ENCODE assay signal across 1 cellular context in genomic region chr19:48486706-48487105, GRCh38. TPM values are rescaled to one million over a fixed set of nuclear protein-coding genes. Genes with fewer than 3 reads are reported as not detected.
"Had no signal": no experiment of that assay in that cellular context is flagged by ENCODE, and none has a peak within 500 bp of the region (broad histone marks: within the 10 kb centered on the region; RNA-seq: fewer than 3 reads in every experiment).

No MANE protein-coding gene starts in this region.

RNA-seq across cellular contexts. Expression of gene LMTK3, which starts 24.9 kb away (rescaled TPM):
- total RNA-seq: SK-MEL-5 had no signal
